1 cellular context compared by ENCODE assay signal in genomic region chr21:42615924-42616323, GRCh38.
TF ChIP-seq lines count a peak whose summit lies in the region.

No MANE protein-coding gene starts in this region.

TF ChIP-seq in GM12878, 131 proteins besides CTCF, POLR2A, EP300 and RAD21 (continued from another document):
- TF ChIP-seq ZBTB40 (IDR thresholded peaks at IDR 0.05; ENCODE audit: borderline replicate concordance) (no peak), SRF (IDR thresholded peaks at IDR 0.05; ENCODE audit: low read depth in 2 of 2, low read length in 2 of 2) (no peak), PBX3 (IDR thresholded peaks at IDR 0.05; ENCODE audit: insufficient replicate concordance, low read depth, low read length) (no peak), NBN (IDR thresholded peaks at IDR 0.05) (peak; percentile 52; the same call in 1 of the 2 replicates), ZBTB33 (IDR thresholded peaks at IDR 0.05) (no peak), KAT2A (conservative IDR thresholded peaks at IDR 0.05; ENCODE audit: control insufficient read depth, low read depth, low read length) (no peak), ZNF384 (IDR thresholded peaks at IDR 0.05; ENCODE audit: borderline replicate concordance, low read depth, low read length) (no peak), KDM1A (IDR thresholded peaks at IDR 0.05; ENCODE audit: borderline replicate concordance) (no peak), FOS (IDR thresholded peaks at IDR 0.05; ENCODE audit: borderline replicate concordance, extremely low read depth, insufficient read length) (no peak), FOXK2 (IDR thresholded peaks at IDR 0.05) (no peak), GABPA (IDR thresholded peaks at IDR 0.05; ENCODE audit: low read depth) (no peak), RBBP5 (conservative IDR thresholded peaks at IDR 0.05) (no peak), HDGF (IDR thresholded peaks at IDR 0.05) (0 out of 2 replicates have a peak, but pooled peaks have one; percentile 50), CREB1 (IDR thresholded peaks at IDR 0.05; ENCODE audit: low read depth) (no peak), BCL3 (IDR thresholded peaks at IDR 0.05; ENCODE audit: borderline replicate concordance, insufficient read depth, low read depth, low read length, poor library complexity, severe bottlenecking) (peak; percentile 66), SP1 (IDR thresholded peaks at IDR 0.05; ENCODE audit: low read depth, low read length) (no peak)
